8 cellular contexts compared by ENCODE assay signal in the genomic region with DNA sequence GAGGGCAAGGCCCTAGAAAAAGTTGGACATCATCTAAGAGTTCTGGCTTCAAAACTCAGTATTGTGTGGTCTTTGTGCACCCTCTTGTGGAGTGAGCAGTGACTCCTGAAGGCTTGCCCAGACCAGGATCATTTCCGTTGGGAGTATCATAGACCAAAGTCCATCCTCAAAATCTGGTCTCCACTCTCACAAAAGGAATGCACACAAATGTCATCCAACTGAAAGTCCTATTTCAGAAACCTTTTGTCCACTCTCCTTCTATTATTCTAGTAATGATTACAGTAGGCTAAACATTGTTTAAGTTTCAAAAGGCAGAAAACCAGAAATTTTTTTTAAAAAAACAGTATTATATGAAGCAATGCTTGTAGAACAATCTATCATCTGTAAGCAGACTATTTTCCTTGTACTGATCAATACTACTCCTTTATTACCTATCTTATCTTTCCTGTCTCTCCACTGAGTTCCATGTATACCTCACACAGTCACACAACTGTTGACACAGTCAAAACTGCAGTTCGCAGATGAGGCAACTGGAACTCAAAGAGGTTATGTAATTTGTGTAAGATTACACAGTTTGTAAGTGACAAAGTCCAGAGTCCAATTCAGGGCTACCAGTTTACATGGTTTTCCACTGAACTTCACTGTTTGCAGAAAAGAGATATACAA. TPM values are rescaled to one million over a fixed set of nuclear protein-coding genes. Genes with fewer than 3 reads are reported as not detected.
DNase-seq lines count a peak whose midpoint lies in the region; ATAC-seq and TF ChIP-seq lines count a peak whose summit lies in the region.

No MANE protein-coding gene starts in this region.

- H3K4me3 ChIP-seq in foreskin fibroblast (ENCODE audit: low read depth in 1 of 2, low read length in 2 of 2) (no peak overlapping the region), psoas muscle (no peak overlapping the region)

- H3K9me3 Mint-ChIP-seq in activated T-helper 17 cell treated with anti-CD3 and anti-CD28 coated beads, Interleukin-2, amount 50 U/mL, for 72 hours: no peaks in the 10 kb centered on the region

- H3K27me3 ChIP-seq in psoas muscle (ENCODE audit: insufficient read depth in 3 of 3, low read length in 2 of 3): no peaks in the 10 kb centered on the region

- H3K27me3 Mint-ChIP-seq in activated T-helper 17 cell treated with anti-CD3 and anti-CD28 coated beads, Interleukin-2, amount 50 U/mL, for 72 hours: peaks cover 6% of the 10 kb centered on the region

- no peaks in the 10 kb centered on the region for H3K36me3 Mint-ChIP-seq in activated T-helper 17 cell treated with anti-CD3 and anti-CD28 coated beads, Interleukin-2, amount 50 U/mL, for 72 hours (ENCODE audit: low read depth)

- H3K9me3 ChIP-seq in psoas muscle: no peaks in the 10 kb centered on the region

- 43 to 52% (median 49%) methylated on average over 2 of the region's 2 CpGs for WGBS in psoas muscle, 3 donors

- no peaks in the 10 kb centered on the region for H3K4me1 Mint-ChIP-seq in activated T-helper 17 cell treated with anti-CD3 and anti-CD28 coated beads, Interleukin-2, amount 50 U/mL, for 72 hours

- intact Hi-C loops in psoas muscle (cut with DNase I): loop anchor here (5.0 to 10.0 kb wide), 3 partner anchors 271 to 503 kb away; no protein-coding TSS in a partner anchor

- DNase-seq in COR-L47 (lab: John Stamatoyannopoulos, UW): peak; percentile 51
- peak; percentile 54 for DNase-seq in HT1080 (ENCODE audit: low read depth)
- peak; percentile 16 for DNase-seq in RPMI8226
- DNase-seq in foreskin fibroblast: peak; percentile 37 to 71
- no peak for DNase-seq in psoas muscle

- no peak overlapping the region for H3K4me3 Mint-ChIP-seq in activated T-helper 17 cell treated with anti-CD3 and anti-CD28 coated beads, Interleukin-2, amount 50 U/mL, for 72 hours

- no peak overlapping the region for H3K27ac Mint-ChIP-seq in activated T-helper 17 cell treated with anti-CD3 and anti-CD28 coated beads, Interleukin-2, amount 50 U/mL, for 72 hours

- ATAC-seq in psoas muscle (peak; percentile 84 to 89 (median 86)), HG02798 (IDR thresholded peaks at IDR 0.05; ENCODE audit: poor library complexity, unreplicated experiment) (no peak), GM18520 (IDR thresholded peaks at IDR 0.05; ENCODE audit: unreplicated experiment) (no peak)
- no peak for ATAC-seq in activated T-helper 17 cell treated with anti-CD3 and anti-CD28 coated beads, Interleukin-2, amount 50 U/mL, for 72 hours (replicated peaks)

- no peaks in the 10 kb centered on the region for H3K4me1 ChIP-seq in psoas muscle

- H3K36me3 ChIP-seq in psoas muscle (ENCODE audit: insufficient read depth in 1 of 2, low read depth in 1 of 2): no peaks in the 10 kb centered on the region

- H3K27ac ChIP-seq in psoas muscle: no peak overlapping the region

- peak; percentile 53 for TF ChIP-seq CTCF in foreskin fibroblast (IDR thresholded peaks at IDR 0.05; ENCODE audit: low read depth, low read length)
- TF ChIP-seq CTCF in psoas muscle (IDR thresholded peaks at IDR 0.05): peak; percentile 45

RNA-seq across cellular contexts. Expression of a gene that starts 41.4 kb away (rescaled TPM):
- 59.2 and 59.3 TPM in 2 replicates for total RNA-seq in HT1080 (2014; rRNA removed; shearing (Covaris generic))
- 51.9 and 56.4 TPM in 2 replicates for polyA plus RNA-seq in HT1080 (2015; cell fraction: cytosol; rRNA removed)
- polyA plus RNA-seq in HT1080 (2015; cell fraction: nucleus; rRNA removed): 17.6 and 25.7 TPM in 2 replicates
- 10 to 100 TPM; 46.1 to 62.8 (median 57.0) TPM for total RNA-seq in psoas muscle
- 10 to 100 TPM; 43.5 to 66.2 (median 51.8) TPM for polyA plus RNA-seq in psoas muscle
- total RNA-seq in activated T-helper 17 cell treated with anti-CD3 and anti-CD28 coated beads, Interleukin-2, amount 50 U/mL, for 72 hours: 10 to 100 TPM; 59.1 to 81.9 TPM

Comparison
In these comparisons a context has a peak if more than half of its experiments do, and no peak if none do; other contexts are left out.
1. DNase-seq: peak in COR-L47 (single experiment), HT1080 (single experiment), RPMI8226 (single experiment) and foreskin fibroblast (2 of 2); none in psoas muscle (0 of 2).
2. ATAC-seq: peak in psoas muscle (4 of 4); none in HG02798 (single experiment), activated T-helper 17 cell treated with anti-CD3 and anti-CD28 coated beads, Interleukin-2, amount 50 U/mL, for 72 hours (single experiment) and GM18520 (single experiment).